In the genomic region with DNA sequence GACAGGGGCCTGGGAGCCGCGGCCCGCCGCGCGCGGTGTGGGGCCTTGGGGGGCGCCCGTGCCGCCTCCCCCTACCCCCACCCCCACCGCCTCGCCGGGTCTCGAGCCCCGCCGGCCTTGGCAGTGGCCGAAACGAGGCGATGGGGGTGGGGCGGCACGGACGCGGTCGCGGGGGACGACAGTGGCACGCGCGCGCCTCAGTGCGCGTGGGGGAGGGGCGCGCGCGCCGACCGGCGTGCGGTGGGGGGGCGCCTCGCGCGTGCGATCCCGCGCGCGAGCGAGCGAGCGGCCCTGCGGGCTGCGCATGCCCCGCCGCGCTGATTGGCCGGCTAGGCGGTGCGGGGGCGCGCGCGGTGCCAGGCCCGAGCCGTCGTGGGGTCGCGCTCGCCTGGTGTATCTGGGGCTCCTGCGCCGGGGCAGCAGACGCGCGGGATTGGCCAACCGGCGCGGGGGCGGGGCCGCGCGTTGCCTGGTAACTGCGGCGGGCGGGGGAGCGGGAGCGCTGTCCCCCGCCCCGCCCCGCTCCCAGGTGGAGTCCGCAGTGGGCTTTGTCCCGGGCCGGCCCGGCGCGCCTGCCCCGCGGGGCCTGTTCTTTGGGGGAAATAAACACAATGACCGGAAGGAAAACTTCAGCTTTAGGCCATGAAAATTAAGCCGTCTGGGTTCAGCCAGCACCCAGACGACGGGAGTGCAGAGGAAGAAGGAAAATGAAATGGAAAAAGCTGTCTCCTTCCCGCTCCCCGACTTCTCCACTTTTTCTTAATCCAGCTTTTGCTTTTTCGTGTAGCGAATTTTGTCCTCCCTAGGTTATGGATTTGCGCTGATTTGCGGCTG, we compare ENCODE assay signal across 8 cellular contexts. TPM values are rescaled to one million over a fixed set of nuclear protein-coding genes. Genes with fewer than 3 reads are reported as not detected.
A peak's percentile ranks its signal among the peaks of the same experiment; 100 is the strongest.
DNase-seq lines count a peak whose midpoint lies in the region; ATAC-seq and TF ChIP-seq lines count a peak whose summit lies in the region.

No MANE protein-coding gene starts in this region.

- H3K9me3 ChIP-seq in suprapubic skin = no peaks in the 10 kb centered on the region

- no peaks in the 10 kb centered on the region for H3K9me3 Mint-ChIP-seq in activated naive CD4-positive, alpha-beta T cell treated with anti-CD3 and anti-CD28 coated beads, Interleukin-2, amount 50 U/mL, for 72 hours

- H3K4me3 ChIP-seq in HFF-Myc (replicated peaks; ENCODE audit: low read depth, low read length) = peak overlapping the region; percentile 73
- peak overlapping the region; percentile 90 for H3K4me3 ChIP-seq in NB4 (ENCODE audit: low read depth, low read length)
- H3K4me3 ChIP-seq in suprapubic skin = peak overlapping the region; percentile 100

- no peak for TF ChIP-seq CTCF in HFF-Myc (IDR thresholded peaks at IDR 0.05; ENCODE audit: low read depth, low read length, missing control alignments)
- TF ChIP-seq CTCF in NB4 (IDR thresholded peaks at IDR 0.05; ENCODE audit: low read depth, low read length) = no peak
- no peak for TF ChIP-seq CTCF in omental fat pad (IDR thresholded peaks at IDR 0.05)
- no peak for TF ChIP-seq CTCF in suprapubic skin (IDR thresholded peaks at IDR 0.05)

- no peak for TF ChIP-seq EP300 in suprapubic skin (IDR thresholded peaks at IDR 0.05)

- peak; percentile 74 for ATAC-seq in SK-N-SH treated with all-trans-retinoic acid at 6 μM for 48 hours
- ATAC-seq in activated naive CD4-positive, alpha-beta T cell treated with anti-CD3 and anti-CD28 coated beads, Interleukin-2, amount 50 U/mL, for 72 hours = peak; percentile 54 to 77
- ATAC-seq in omental fat pad (ENCODE audit: low FRiP score) = peak; percentile 92

- H3K36me3 Mint-ChIP-seq in activated naive CD4-positive, alpha-beta T cell treated with anti-CD3 and anti-CD28 coated beads, Interleukin-2, amount 50 U/mL, for 72 hours = peaks cover 15 to 23% of the 10 kb centered on the region in 2 donors

- H3K27ac ChIP-seq in suprapubic skin = peak overlapping the region; percentile 100

- peak; percentile 38 for DNase-seq in GM04503 (ENCODE audit: low read depth)
- DNase-seq in HFF-Myc (ENCODE audit: extremely low read depth, low read depth) = peak; percentile 52
- peak; percentile 99 for DNase-seq in NB4 (ENCODE audit: low read depth)
- DNase-seq in activated naive CD4-positive, alpha-beta T cell treated with anti-CD3 and anti-CD28 coated beads, Interleukin-2, amount 50 U/mL, for 72 hours (ENCODE audit: low spot score in 2 of 2) = peak; percentile 89 to 93
- peak; percentile 95 for DNase-seq in globus pallidus (ENCODE audit: low spot score)
- DNase-seq in omental fat pad (ENCODE audit: low spot score) = peak; percentile 75
- peak; percentile 89 to 92 for DNase-seq in suprapubic skin (ENCODE audit: low spot score in 2 of 2)

- 4% methylated on average over 21 of the region's 108 CpGs for WGBS in suprapubic skin

- peak overlapping the region; percentile 80 to 95 for H3K27ac Mint-ChIP-seq in activated naive CD4-positive, alpha-beta T cell treated with anti-CD3 and anti-CD28 coated beads, Interleukin-2, amount 50 U/mL, for 72 hours

- TF ChIP-seq POLR2A in NB4 (IDR thresholded peaks at IDR 0.05; ENCODE audit: extremely low read depth, insufficient read length) = no peak
- TF ChIP-seq POLR2A in suprapubic skin (IDR thresholded peaks at IDR 0.05) = no peak

- H3K27me3 ChIP-seq in suprapubic skin = no peaks in the 10 kb centered on the region

- no peaks in the 10 kb centered on the region for H3K36me3 ChIP-seq in suprapubic skin

- peaks cover 62% of the 10 kb centered on the region for H3K4me1 ChIP-seq in suprapubic skin

TF ChIP-seq in SK-N-SH treated with all-trans-retinoic acid at 6 μM for 48 hours, 23 proteins besides CTCF, POLR2A, EP300 and RAD21:
- TF ChIP-seq SNAI2 (CRISPR knock-in tag; IDR thresholded peaks at IDR 0.05) = peak; percentile 89; the same call in 1 of the 2 replicates
- TF ChIP-seq, protein P1, sequence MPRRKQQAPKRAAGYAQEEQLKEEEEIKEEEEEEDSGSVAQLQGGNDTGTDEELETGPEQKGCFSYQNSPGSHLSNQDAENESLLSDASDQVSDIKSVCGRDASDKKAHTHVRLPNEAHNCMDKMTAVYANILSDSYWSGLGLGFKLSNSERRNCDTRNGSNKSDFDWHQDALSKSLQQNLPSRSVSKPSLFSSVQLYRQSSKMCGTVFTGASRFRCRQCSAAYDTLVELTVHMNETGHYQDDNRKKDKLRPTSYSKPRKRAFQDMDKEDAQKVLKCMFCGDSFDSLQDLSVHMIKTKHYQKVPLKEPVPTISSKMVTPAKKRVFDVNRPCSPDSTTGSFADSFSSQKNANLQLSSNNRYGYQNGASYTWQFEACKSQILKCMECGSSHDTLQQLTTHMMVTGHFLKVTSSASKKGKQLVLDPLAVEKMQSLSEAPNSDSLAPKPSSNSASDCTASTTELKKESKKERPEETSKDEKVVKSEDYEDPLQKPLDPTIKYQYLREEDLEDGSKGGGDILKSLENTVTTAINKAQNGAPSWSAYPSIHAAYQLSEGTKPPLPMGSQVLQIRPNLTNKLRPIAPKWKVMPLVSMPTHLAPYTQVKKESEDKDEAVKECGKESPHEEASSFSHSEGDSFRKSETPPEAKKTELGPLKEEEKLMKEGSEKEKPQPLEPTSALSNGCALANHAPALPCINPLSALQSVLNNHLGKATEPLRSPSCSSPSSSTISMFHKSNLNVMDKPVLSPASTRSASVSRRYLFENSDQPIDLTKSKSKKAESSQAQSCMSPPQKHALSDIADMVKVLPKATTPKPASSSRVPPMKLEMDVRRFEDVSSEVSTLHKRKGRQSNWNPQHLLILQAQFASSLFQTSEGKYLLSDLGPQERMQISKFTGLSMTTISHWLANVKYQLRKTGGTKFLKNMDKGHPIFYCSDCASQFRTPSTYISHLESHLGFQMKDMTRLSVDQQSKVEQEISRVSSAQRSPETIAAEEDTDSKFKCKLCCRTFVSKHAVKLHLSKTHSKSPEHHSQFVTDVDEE (CRISPR knock-in tag; IDR thresholded peaks at IDR 0.05) = peak; percentile 69; the same call in 1 of the 2 replicates
- TF ChIP-seq GLIS3 (CRISPR knock-in tag; IDR thresholded peaks at IDR 0.05) = no peak
- TF ChIP-seq CSDC2 (CRISPR knock-in tag; IDR thresholded peaks at IDR 0.05) = peak; percentile 93
- no peak for TF ChIP-seq POU6F1 (CRISPR knock-in tag; IDR thresholded peaks at IDR 0.05; ENCODE audit: borderline replicate concordance, low read depth)

RNA-seq across cellular contexts. Expression of gene GTF2I, which starts 0.9 kb away (rescaled TPM):
- total RNA-seq in activated naive CD4-positive, alpha-beta T cell treated with anti-CD3 and anti-CD28 coated beads, Interleukin-2, amount 50 U/mL, for 72 hours = 100 to 1,000 TPM; 127 to 178 TPM
- total RNA-seq in omental fat pad = 100 to 1,000 TPM; 119 to 178 (median 138) TPM
- 100 to 1,000 TPM; 142 to 376 (median 172) TPM for total RNA-seq in suprapubic skin

Comparison
In these comparisons a context has a peak if more than half of its experiments do, and no peak if none do; other contexts are left out.
1. Peak in every context shown above with its lines: DNase-seq, ATAC-seq, H3K4me3 ChIP-seq and H3K27ac ChIP-seq.
2. DNase-seq: peak in every context shown above with its lines; median percentile 99 in NB4; 95 in globus pallidus; 91 in activated naive CD4-positive, alpha-beta T cell treated with anti-CD3 and anti-CD28 coated beads, Interleukin-2, amount 50 U/mL, for 72 hours; 90 in suprapubic skin; 75 in omental fat pad; 52 in HFF-Myc; 38 in GM04503.